In genomic region chr10:113872139-113873030, GRCh38 we compare ENCODE assay signal across 1 cellular context.
TF ChIP-seq lines count a peak whose summit lies in the region.

No MANE protein-coding gene starts in this region.

TF ChIP-seq in SK-N-SH treated with all-trans-retinoic acid at 6 μM for 48 hours, 23 proteins besides CTCF, POLR2A, EP300 and RAD21 (continued from another document):
- TF ChIP-seq PATZ1 (CRISPR knock-in tag; IDR thresholded peaks at IDR 0.05; ENCODE audit: borderline replicate concordance) (no peak), ZFP3 (CRISPR knock-in tag; IDR thresholded peaks at IDR 0.05) (no peak), ZNF8 (CRISPR knock-in tag; IDR thresholded peaks at IDR 0.05) (peak; percentile 50; the same call in 1 of the 2 replicates), ARNTL (CRISPR knock-in tag; IDR thresholded peaks at IDR 0.05; ENCODE audit: borderline replicate concordance, low read depth) (no peak), ESRRG (CRISPR knock-in tag; IDR thresholded peaks at IDR 0.05) (no peak), BACH2 (CRISPR knock-in tag; IDR thresholded peaks at IDR 0.05; ENCODE audit: borderline replicate concordance) (no peak)
